ENCODE assay signal across 30 cellular contexts in genomic region chr17:12605222-12605621, GRCh38.
A peak's percentile ranks its signal among the peaks of the same experiment; 100 is the strongest.
DNase-seq lines count a peak whose midpoint lies in the region; ATAC-seq, FAIRE-seq and TF ChIP-seq lines count a peak whose summit lies in the region.
"Had no signal": no experiment of that assay in that cellular context is flagged by ENCODE, and none has a peak within 500 bp of the region (broad histone marks: within the 10 kb centered on the region; RNA-seq: fewer than 3 reads in every experiment).

No MANE protein-coding gene starts in this region.

- H3K4me3 ChIP-seq in fibroblast of lung (replicated peaks in 1 of 4; ENCODE audit: control extremely low read depth in 1 of 4, insufficient read depth in 1 of 4, low read depth in 3 of 4, low read length in 4 of 4) (no peak overlapping the region), osteoblast (ENCODE audit: insufficient read depth, low read length) (no peak overlapping the region), sigmoid colon (no peak overlapping the region)
- H3K4me3 ChIP-seq: A549, adrenal gland, HAP-1, smooth muscle cell, upper lobe of right lung had no signal

- no peaks in the 10 kb centered on the region for H3K79me2 ChIP-seq in fibroblast of lung (ENCODE audit: control insufficient read depth, insufficient read depth, low read length)
- no peaks in the 10 kb centered on the region for H3K79me2 ChIP-seq in osteoblast (ENCODE audit: insufficient read depth, low read length)

- FAIRE-seq in GM19239 (lab: Jason Lieb, UNC), result no peak
- FAIRE-seq: A549, endothelial cell of umbilical vein, GM12891 had no signal

- peak overlapping the region; percentile 5 for H3K4me2 ChIP-seq in fibroblast of lung (ENCODE audit: extremely low read depth, insufficient read depth, low read length)
- no peak overlapping the region for H3K4me2 ChIP-seq in osteoblast (ENCODE audit: insufficient read depth, low read length)
- H3K4me2 ChIP-seq: A549, smooth muscle cell had no signal

- H3K9ac ChIP-seq in fibroblast of lung (ENCODE audit: insufficient read depth, low read length), result no peak overlapping the region

- TF ChIP-seq EP300 in sigmoid colon (IDR thresholded peaks at IDR 0.05), result no peak

- no peak for ATAC-seq in HG03025 (IDR thresholded peaks at IDR 0.05; ENCODE audit: low FRiP score, unreplicated experiment)
- ATAC-seq in GM18867 (IDR thresholded peaks at IDR 0.05; ENCODE audit: unreplicated experiment), result no peak
- ATAC-seq: A549; natural killer cell; Panc1; stimulated activated naive CD8-positive, alpha-beta T cell treated with anti-CD3 and anti-CD28 coated beads, Interleukin-15, Interleukin-2, amounts not matched to agents 100 U/mL and 50 U/mL, for 24 hours; upper lobe of right lung had no signal

- TF ChIP-seq CTCF in fibroblast of lung (conservative IDR thresholded peaks at IDR 0.05 in 1 of 2, IDR thresholded peaks at IDR 0.05 in 1 of 2; ENCODE audit: low read depth in 1 of 2, low read length in 2 of 2), result no peak
- TF ChIP-seq CTCF in osteoblast (IDR thresholded peaks at IDR 0.05; ENCODE audit: extremely low read depth, low read depth, low read length), result no peak
- no peak for TF ChIP-seq CTCF in sigmoid colon (IDR thresholded peaks at IDR 0.05)

- H3K27ac ChIP-seq in fibroblast of lung (ENCODE audit: insufficient read depth, low read length) (no peak overlapping the region), osteoblast (ENCODE audit: low read depth, low read length) (no peak overlapping the region), sigmoid colon (no peak overlapping the region)
- H3K27ac ChIP-seq: adrenal gland, upper lobe of right lung had no signal

- intact Hi-C loops in sigmoid colon (cut with DNase I), result no loop called here

- WGBS in sigmoid colon, 2 donors, result 21 to 71% methylated on average over 5 of the region's 5 CpGs

- H3K9me3 ChIP-seq in fibroblast of lung (ENCODE audit: control insufficient read depth, insufficient read depth, low read depth, low read length) (no peaks in the 10 kb centered on the region), osteoblast (ENCODE audit: low read depth, low read length) (no peaks in the 10 kb centered on the region), sigmoid colon (no peaks in the 10 kb centered on the region)
- H3K9me3 ChIP-seq: A549, adrenal gland, HAP-1, upper lobe of right lung had no signal

- DNase-seq in EH (ENCODE audit: low read depth), result peak; percentile 95
- peak; percentile 45 for DNase-seq in RPMI7951 (ENCODE audit: low read depth)
- DNase-seq in fibroblast of lung (ENCODE audit: low read depth in 2 of 2), result peak; percentile 73 to 81
- peak; percentile 47 for DNase-seq in osteoblast (ENCODE audit: insufficient read length, low spot score, missing footprints)
- no peak for DNase-seq in GM19239 (ENCODE audit: insufficient read length, low spot score)
- no peak for DNase-seq in sigmoid colon
- DNase-seq: activated CD4-positive, alpha-beta T cell treated with anti-CD3 and anti-CD28 coated beads, Interleukin-2, amount 50 U/mL, for 48 hours; activated CD4-positive, CD25-positive, alpha-beta regulatory T cell treated with anti-CD3 and anti-CD28 coated beads, Interleukin-2, amount 50 U/mL, for 72 hours; activated CD8-positive, alpha-beta memory T cell treated with anti-CD3 and anti-CD28 coated beads, Interleukin-2, amount 50 U/mL, for 4 hours; activated naive CD4-positive, alpha-beta T cell treated with Interleukin-2 at 50 U/mL for 16 hours; adrenal gland; CD8-positive, alpha-beta memory T cell; Kasumi-1; natural killer cell; NCI-H1436 treated with DMSO at 0.1 percent for 48 hours; NCI-H226; NCI-H69; retina; SIG-M5; stimulated activated CD4-positive, alpha-beta T cell treated with anti-CD3 and anti-CD28 coated beads, Interleukin-1b, Interleukin-23, amount 100 ng/mL, for 48 hours; stimulated activated naive CD8-positive, alpha-beta T cell treated with anti-CD3 and anti-CD28 coated beads, Interleukin-15, Interleukin-2, amounts not matched to agents 100 U/mL and 50 U/mL, for 24 hours; upper lobe of right lung had no signal

- H4K20me1 ChIP-seq in fibroblast of lung (ENCODE audit: control insufficient read depth, extremely low read depth, insufficient read depth, low read length), result no peaks in the 10 kb centered on the region
- H4K20me1 ChIP-seq in osteoblast (ENCODE audit: insufficient read depth, low read length), result no peaks in the 10 kb centered on the region

- H3K36me3 ChIP-seq in fibroblast of lung (ENCODE audit: control insufficient read depth, insufficient read depth, low read length) (no peaks in the 10 kb centered on the region), osteoblast (ENCODE audit: insufficient read depth, low read length) (no peaks in the 10 kb centered on the region), sigmoid colon (no peaks in the 10 kb centered on the region)
- H3K36me3 ChIP-seq: adrenal gland, HAP-1, upper lobe of right lung had no signal

- H3K27me3 ChIP-seq in fibroblast of lung (ENCODE audit: control insufficient read depth, insufficient read depth, low read length) (no peaks in the 10 kb centered on the region), osteoblast (ENCODE audit: insufficient read depth, low read length) (no peaks in the 10 kb centered on the region), sigmoid colon (no peaks in the 10 kb centered on the region)
- H3K27me3 ChIP-seq: adrenal gland, upper lobe of right lung had no signal

- H2AFZ ChIP-seq in fibroblast of lung (ENCODE audit: low read length), result no peak overlapping the region
- H2AFZ ChIP-seq in osteoblast (ENCODE audit: low read length), result no peak overlapping the region

- H3K4me1 ChIP-seq in fibroblast of lung (ENCODE audit: control insufficient read depth, extremely low read depth, insufficient read depth, low read length), result peaks cover 5% of the 10 kb centered on the region
- H3K4me1 ChIP-seq in osteoblast (ENCODE audit: insufficient read depth, low read length), result peaks cover 5% of the 10 kb centered on the region
- peaks cover 0 to 9% (median 0%) of the 10 kb centered on the region in 4 donors for H3K4me1 ChIP-seq in sigmoid colon
- H3K4me1 ChIP-seq: adrenal gland, HAP-1, upper lobe of right lung had no signal

- TF ChIP-seq POLR2A in sigmoid colon (IDR thresholded peaks at IDR 0.05), result no peak

Comparison
In these comparisons a context has a peak if more than half of its experiments do, and no peak if none do; other contexts are left out.
1. DNase-seq: peak in EH (single experiment), RPMI7951 (single experiment), fibroblast of lung (2 of 2) and osteoblast (single experiment); none in GM19239 (single experiment) and sigmoid colon (single experiment).